Comparison of ENCODE assay signal across 2 cellular contexts in genomic region chr2:157442136-157442535, GRCh38.
TF ChIP-seq lines count a peak whose summit lies in the region.

No MANE protein-coding gene starts in this region.

TF ChIP-seq in liver, 16 proteins besides CTCF, POLR2A, EP300 and RAD21:
- TF ChIP-seq, protein P1, sequence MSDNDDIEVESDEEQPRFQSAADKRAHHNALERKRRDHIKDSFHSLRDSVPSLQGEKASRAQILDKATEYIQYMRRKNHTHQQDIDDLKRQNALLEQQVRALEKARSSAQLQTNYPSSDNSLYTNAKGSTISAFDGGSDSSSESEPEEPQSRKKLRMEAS (IDR thresholded peaks at IDR 0.05): no peak
- TF ChIP-seq FOXA1 (IDR thresholded peaks at IDR 0.05): no peak
- no peak for TF ChIP-seq YY1 (IDR thresholded peaks at IDR 0.05)
- no peak for TF ChIP-seq JUND (IDR thresholded peaks at IDR 0.05)
- TF ChIP-seq, protein P2, sequence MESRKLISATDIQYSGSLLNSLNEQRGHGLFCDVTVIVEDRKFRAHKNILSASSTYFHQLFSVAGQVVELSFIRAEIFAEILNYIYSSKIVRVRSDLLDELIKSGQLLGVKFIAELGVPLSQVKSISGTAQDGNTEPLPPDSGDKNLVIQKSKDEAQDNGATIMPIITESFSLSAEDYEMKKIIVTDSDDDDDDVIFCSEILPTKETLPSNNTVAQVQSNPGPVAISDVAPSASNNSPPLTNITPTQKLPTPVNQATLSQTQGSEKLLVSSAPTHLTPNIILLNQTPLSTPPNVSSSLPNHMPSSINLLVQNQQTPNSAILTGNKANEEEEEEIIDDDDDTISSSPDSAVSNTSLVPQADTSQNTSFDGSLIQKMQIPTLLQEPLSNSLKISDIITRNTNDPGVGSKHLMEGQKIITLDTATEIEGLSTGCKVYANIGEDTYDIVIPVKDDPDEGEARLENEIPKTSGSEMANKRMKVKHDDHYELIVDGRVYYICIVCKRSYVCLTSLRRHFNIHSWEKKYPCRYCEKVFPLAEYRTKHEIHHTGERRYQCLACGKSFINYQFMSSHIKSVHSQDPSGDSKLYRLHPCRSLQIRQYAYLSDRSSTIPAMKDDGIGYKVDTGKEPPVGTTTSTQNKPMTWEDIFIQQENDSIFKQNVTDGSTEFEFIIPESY (IDR thresholded peaks at IDR 0.05): no peak
- TF ChIP-seq EGR1 (IDR thresholded peaks at IDR 0.05; ENCODE audit: low read depth in 2 of 2): no peak
TF ChIP-seq in liver: peak in this region for 0.

TF ChIP-seq in HepG2, 621 proteins besides CTCF, POLR2A, EP300 and RAD21:
- TF ChIP-seq ZNF720 (CRISPR knock-in tag; IDR thresholded peaks at IDR 0.05) (no peak), ZNF782 (CRISPR knock-in tag; IDR thresholded peaks at IDR 0.05; ENCODE audit: borderline replicate concordance) (no peak), CEBPZ (IDR thresholded peaks at IDR 0.05; ENCODE audit: low read length) (no peak), ELF3 (CRISPR knock-in tag; IDR thresholded peaks at IDR 0.05) (no peak), NR2C2 (CRISPR knock-in tag; IDR thresholded peaks at IDR 0.05; ENCODE audit: borderline replicate concordance) (no peak), U2AF2 (IDR thresholded peaks at IDR 0.05; ENCODE audit: low read depth, low read length) (no peak), ATF6 (CRISPR knock-in tag; conservative IDR thresholded peaks at IDR 0.05) (no peak)
- TF ChIP-seq, protein P3, sequence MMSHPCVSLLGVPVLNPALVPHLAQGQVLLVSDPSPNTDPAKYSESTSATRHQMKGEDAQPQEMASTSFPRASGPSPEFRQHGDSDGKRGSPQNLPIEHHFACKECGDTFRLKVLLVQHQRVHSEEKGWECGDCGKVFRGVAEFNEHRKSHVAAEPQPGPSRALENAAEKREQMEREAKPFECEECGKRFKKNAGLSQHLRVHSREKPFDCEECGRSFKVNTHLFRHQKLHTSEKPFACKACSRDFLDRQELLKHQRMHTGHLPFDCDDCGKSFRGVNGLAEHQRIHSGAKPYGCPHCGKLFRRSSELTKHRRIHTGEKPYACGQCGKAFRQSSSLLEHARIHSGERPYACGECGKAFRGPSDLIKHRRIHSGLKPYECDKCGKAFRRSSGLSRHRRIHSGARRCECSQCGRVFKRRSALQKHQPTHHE (CRISPR knock-in tag; IDR thresholded peaks at IDR 0.05; ENCODE audit: borderline replicate concordance): no peak
- TF ChIP-seq, protein P4, sequence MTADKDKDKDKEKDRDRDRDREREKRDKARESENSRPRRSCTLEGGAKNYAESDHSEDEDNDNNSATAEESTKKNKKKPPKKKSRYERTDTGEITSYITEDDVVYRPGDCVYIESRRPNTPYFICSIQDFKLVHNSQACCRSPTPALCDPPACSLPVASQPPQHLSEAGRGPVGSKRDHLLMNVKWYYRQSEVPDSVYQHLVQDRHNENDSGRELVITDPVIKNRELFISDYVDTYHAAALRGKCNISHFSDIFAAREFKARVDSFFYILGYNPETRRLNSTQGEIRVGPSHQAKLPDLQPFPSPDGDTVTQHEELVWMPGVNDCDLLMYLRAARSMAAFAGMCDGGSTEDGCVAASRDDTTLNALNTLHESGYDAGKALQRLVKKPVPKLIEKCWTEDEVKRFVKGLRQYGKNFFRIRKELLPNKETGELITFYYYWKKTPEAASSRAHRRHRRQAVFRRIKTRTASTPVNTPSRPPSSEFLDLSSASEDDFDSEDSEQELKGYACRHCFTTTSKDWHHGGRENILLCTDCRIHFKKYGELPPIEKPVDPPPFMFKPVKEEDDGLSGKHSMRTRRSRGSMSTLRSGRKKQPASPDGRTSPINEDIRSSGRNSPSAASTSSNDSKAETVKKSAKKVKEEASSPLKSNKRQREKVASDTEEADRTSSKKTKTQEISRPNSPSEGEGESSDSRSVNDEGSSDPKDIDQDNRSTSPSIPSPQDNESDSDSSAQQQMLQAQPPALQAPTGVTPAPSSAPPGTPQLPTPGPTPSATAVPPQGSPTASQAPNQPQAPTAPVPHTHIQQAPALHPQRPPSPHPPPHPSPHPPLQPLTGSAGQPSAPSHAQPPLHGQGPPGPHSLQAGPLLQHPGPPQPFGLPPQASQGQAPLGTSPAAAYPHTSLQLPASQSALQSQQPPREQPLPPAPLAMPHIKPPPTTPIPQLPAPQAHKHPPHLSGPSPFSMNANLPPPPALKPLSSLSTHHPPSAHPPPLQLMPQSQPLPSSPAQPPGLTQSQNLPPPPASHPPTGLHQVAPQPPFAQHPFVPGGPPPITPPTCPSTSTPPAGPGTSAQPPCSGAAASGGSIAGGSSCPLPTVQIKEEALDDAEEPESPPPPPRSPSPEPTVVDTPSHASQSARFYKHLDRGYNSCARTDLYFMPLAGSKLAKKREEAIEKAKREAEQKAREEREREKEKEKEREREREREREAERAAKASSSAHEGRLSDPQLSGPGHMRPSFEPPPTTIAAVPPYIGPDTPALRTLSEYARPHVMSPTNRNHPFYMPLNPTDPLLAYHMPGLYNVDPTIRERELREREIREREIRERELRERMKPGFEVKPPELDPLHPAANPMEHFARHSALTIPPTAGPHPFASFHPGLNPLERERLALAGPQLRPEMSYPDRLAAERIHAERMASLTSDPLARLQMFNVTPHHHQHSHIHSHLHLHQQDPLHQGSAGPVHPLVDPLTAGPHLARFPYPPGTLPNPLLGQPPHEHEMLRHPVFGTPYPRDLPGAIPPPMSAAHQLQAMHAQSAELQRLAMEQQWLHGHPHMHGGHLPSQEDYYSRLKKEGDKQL (CRISPR knock-in tag; IDR thresholded peaks at IDR 0.05; ENCODE audit: low read depth): no peak
- TF ChIP-seq, protein P5, sequence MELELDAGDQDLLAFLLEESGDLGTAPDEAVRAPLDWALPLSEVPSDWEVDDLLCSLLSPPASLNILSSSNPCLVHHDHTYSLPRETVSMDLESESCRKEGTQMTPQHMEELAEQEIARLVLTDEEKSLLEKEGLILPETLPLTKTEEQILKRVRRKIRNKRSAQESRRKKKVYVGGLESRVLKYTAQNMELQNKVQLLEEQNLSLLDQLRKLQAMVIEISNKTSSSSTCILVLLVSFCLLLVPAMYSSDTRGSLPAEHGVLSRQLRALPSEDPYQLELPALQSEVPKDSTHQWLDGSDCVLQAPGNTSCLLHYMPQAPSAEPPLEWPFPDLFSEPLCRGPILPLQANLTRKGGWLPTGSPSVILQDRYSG (CRISPR knock-in tag; IDR thresholded peaks at IDR 0.05): no peak
TF ChIP-seq in HepG2: peak in this region for 0.
